Comparison of ENCODE assay signal across 8 cellular contexts in genomic region chr21:33036430-33037162, GRCh38. TPM values are rescaled to one million over a fixed set of nuclear protein-coding genes. Genes with fewer than 3 reads are reported as not detected.
DNase-seq lines count a peak whose midpoint lies in the region; ATAC-seq lines count a peak whose summit lies in the region.

No MANE protein-coding gene starts in this region.

- ATAC-seq in GM19023 (IDR thresholded peaks at IDR 0.05; ENCODE audit: unreplicated experiment) (no peak), HG03457 (IDR thresholded peaks at IDR 0.05; ENCODE audit: unreplicated experiment) (no peak)

- H3K27me3 ChIP-seq in skeletal muscle satellite cell (ENCODE audit: control insufficient read depth, insufficient read depth, low read length), result peaks cover 17% of the 10 kb centered on the region

- H3K4me2 ChIP-seq in skeletal muscle satellite cell (ENCODE audit: low read length), result peak overlapping the region; percentile 48

- H3K4me1 ChIP-seq in skeletal muscle satellite cell (ENCODE audit: control insufficient read depth, insufficient read depth, low read length), result peaks cover 9% of the 10 kb centered on the region

- no peaks in the 10 kb centered on the region for H3K9me3 ChIP-seq in skeletal muscle satellite cell (replicated peaks; ENCODE audit: low read length)

- H3K36me3 ChIP-seq in skeletal muscle satellite cell (ENCODE audit: insufficient read depth, low read length), result no peaks in the 10 kb centered on the region

- no peak overlapping the region for H3K4me3 ChIP-seq in skeletal muscle satellite cell (ENCODE audit: low read length)

- no peak overlapping the region for H3K9ac ChIP-seq in skeletal muscle satellite cell (ENCODE audit: low read depth, low read length)

- peak; percentile 68 for DNase-seq in DMS 273 (lab: John Stamatoyannopoulos, UW; ENCODE audit: unreplicated experiment)
- no peak for DNase-seq in DMS 273 treated with DMSO at 0.1 percent for 48 hours (lab: John Stamatoyannopoulos, UW)
- peak; percentile 87 for DNase-seq in MV-4-11 (lab: John Stamatoyannopoulos, UW)
- peak; percentile 85 for DNase-seq in dermis blood vessel endothelial cell
- DNase-seq in GOT3 (lab: John Stamatoyannopoulos, UW), result no peak

RNA-seq across cellular contexts. Expression of gene OLIG2, which starts 10.9 kb away (rescaled TPM):
- total RNA-seq in dermis blood vessel endothelial cell, result not detected in 2 replicates
- not detected in 2 replicates for total RNA-seq in skeletal muscle satellite cell (2012; rRNA removed)

RNA-seq across cellular contexts. Expression of gene OLIG1, which starts 33.3 kb away (rescaled TPM):
- total RNA-seq in dermis blood vessel endothelial cell, result not detected in 2 replicates
- not detected in 2 replicates for total RNA-seq in skeletal muscle satellite cell (2012; rRNA removed)

Comparison
In these comparisons a context has a peak if more than half of its experiments do, and no peak if none do; other contexts are left out.
1. DNase-seq: peak in DMS 273 (single experiment), MV-4-11 (single experiment) and dermis blood vessel endothelial cell (single experiment); none in DMS 273 treated with DMSO at 0.1 percent for 48 hours (single experiment) and GOT3 (single experiment).